Comparison of ENCODE assay signal across 8 cellular contexts in the genomic region with DNA sequence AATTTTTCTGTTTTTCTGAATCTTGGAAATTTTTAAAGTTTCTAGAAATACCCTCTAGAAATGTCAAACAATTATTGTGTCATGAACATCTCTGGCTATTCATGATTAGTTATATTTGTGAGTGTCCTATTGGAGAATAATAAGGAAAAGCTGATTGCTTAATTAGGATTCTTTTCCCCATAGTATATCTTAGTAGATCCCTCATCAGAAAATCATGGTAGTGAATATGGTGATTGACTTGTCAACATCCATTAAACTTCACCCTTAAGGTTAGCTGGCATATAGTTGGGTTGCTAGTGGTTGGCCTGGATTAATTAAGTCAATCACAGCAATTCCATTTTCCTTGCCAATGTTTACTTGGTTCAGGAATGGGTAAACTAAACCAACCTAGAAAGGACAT.
"Had no signal": no experiment of that assay in that cellular context is flagged by ENCODE, and none has a peak within 500 bp of the region (broad histone marks: within the 10 kb centered on the region; RNA-seq: fewer than 3 reads in every experiment).

No MANE protein-coding gene starts in this region.

- H3K36me3 ChIP-seq: HAP-1 had no signal

- H3K9ac ChIP-seq: KMS-11 had no signal

- H3K4me2 ChIP-seq: GM23338, KMS-11 had no signal

- H3K9me3 ChIP-seq: HAP-1 had no signal

- H3K27ac ChIP-seq: KMS-11 had no signal

- H3K4me1 ChIP-seq: HAP-1 had no signal

- H3K4me3 ChIP-seq: GM23338, HAP-1 had no signal

- ATAC-seq: GM23338, HCT116 had no signal

- DNase-seq: H7, KBM-7 had no signal

- H2AFZ ChIP-seq: GM23338 had no signal

- FAIRE-seq: H1, HTR-8/SVneo had no signal
